1 cellular context compared by ENCODE assay signal in the genomic region with DNA sequence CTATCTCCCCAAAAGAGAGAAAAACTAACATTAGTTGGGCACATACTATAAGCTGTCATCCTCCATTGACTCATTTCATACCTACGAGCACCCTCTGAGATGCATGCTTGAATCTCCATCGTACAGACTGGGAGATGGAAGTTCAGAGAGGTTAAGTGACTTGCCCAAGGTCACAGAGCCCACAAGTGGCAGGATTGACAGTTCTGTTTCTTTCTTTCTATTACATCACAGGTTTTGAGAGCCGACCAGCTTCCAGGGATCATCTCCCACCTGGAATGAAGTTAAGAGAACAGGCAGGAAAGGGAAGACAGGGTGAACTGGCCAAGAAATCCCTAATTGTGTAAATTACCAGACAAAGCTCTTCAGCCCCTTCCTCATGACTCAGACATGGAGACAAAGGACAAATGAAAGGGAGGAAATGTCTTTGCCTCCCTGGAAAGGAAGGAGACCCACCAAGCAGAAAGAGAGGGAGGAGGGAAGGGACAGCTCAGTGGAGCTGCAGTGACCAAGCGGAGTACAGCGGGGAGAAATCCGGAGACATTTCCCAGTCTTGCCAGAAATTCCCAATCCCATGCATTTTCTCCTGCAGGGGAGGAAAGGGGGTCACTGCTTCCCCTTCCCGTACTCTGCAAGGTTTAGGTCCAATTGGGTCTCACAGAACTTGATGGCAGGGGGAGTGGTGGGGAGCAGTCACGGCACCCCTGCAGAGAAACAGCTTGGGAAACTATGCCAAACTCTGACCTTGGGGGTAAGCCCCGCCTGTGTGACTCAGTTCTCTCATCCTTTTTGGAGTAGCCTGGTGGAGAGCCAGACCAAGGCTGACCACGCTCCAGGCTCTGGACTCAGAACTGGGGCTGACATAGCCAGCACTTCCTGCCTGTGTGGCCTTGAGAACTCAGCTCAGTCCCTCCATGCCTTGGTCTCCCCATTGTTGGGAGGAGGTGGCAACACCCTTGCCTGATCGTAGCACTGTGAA.
TF ChIP-seq lines count a peak whose summit lies in the region.

No MANE protein-coding gene starts in this region.

TF ChIP-seq in SK-N-SH treated with all-trans-retinoic acid at 6 μM for 48 hours, 23 proteins besides CTCF, POLR2A, EP300 and RAD21 (continued from another document):
- TF ChIP-seq CSRNP3 (CRISPR knock-in tag; IDR thresholded peaks at IDR 0.05) (no peak), OSR1 (CRISPR knock-in tag; IDR thresholded peaks at IDR 0.05) (no peak)
- TF ChIP-seq, protein P1, sequence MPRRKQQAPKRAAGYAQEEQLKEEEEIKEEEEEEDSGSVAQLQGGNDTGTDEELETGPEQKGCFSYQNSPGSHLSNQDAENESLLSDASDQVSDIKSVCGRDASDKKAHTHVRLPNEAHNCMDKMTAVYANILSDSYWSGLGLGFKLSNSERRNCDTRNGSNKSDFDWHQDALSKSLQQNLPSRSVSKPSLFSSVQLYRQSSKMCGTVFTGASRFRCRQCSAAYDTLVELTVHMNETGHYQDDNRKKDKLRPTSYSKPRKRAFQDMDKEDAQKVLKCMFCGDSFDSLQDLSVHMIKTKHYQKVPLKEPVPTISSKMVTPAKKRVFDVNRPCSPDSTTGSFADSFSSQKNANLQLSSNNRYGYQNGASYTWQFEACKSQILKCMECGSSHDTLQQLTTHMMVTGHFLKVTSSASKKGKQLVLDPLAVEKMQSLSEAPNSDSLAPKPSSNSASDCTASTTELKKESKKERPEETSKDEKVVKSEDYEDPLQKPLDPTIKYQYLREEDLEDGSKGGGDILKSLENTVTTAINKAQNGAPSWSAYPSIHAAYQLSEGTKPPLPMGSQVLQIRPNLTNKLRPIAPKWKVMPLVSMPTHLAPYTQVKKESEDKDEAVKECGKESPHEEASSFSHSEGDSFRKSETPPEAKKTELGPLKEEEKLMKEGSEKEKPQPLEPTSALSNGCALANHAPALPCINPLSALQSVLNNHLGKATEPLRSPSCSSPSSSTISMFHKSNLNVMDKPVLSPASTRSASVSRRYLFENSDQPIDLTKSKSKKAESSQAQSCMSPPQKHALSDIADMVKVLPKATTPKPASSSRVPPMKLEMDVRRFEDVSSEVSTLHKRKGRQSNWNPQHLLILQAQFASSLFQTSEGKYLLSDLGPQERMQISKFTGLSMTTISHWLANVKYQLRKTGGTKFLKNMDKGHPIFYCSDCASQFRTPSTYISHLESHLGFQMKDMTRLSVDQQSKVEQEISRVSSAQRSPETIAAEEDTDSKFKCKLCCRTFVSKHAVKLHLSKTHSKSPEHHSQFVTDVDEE (CRISPR knock-in tag; IDR thresholded peaks at IDR 0.05): no peak
